ENCODE assay signal across 13 cellular contexts in genomic region chr4:129532573-129532972, GRCh38.
DNase-seq lines count a peak whose midpoint lies in the region; ATAC-seq and TF ChIP-seq lines count a peak whose summit lies in the region.
"Had no signal": no experiment of that assay in that cellular context is flagged by ENCODE, and none has a peak within 500 bp of the region (broad histone marks: within the 10 kb centered on the region; RNA-seq: fewer than 3 reads in every experiment).

No MANE protein-coding gene starts in this region.

- H3K27ac ChIP-seq in left lung = peak overlapping the region in 1 of 2 donors; percentile 42

- TF ChIP-seq CTCF in left lung (IDR thresholded peaks at IDR 0.05) = no peak
- TF ChIP-seq CTCF in mucosa of descending colon (IDR thresholded peaks at IDR 0.05) = no peak

- ATAC-seq in GM19035 (IDR thresholded peaks at IDR 0.05; ENCODE audit: unreplicated experiment) = peak; percentile 74
- peak; percentile 77 for ATAC-seq in HG02642 (IDR thresholded peaks at IDR 0.05; ENCODE audit: poor library complexity, unreplicated experiment)
- peak; percentile 45 for ATAC-seq in left lung
- ATAC-seq in mucosa of descending colon = no peak
- ATAC-seq: stimulated activated effector memory CD8-positive, alpha-beta T cell treated with anti-CD3 and anti-CD28 coated beads, Interleukin-12 subunit alpha, Interleukin-12 subunit beta, amount 100 ng/mL, for 72 hours had no signal

- H3K36me3 ChIP-seq in left lung (no peaks in the 10 kb centered on the region), mucosa of descending colon (ENCODE audit: low read depth) (no peaks in the 10 kb centered on the region)

- H3K4me1 ChIP-seq in left lung (peaks cover 0 to 17% of the 10 kb centered on the region in 2 donors), mucosa of descending colon (ENCODE audit: low read depth) (no peaks in the 10 kb centered on the region)

- H3K9me3 ChIP-seq in left lung (no peaks in the 10 kb centered on the region), mucosa of descending colon (no peaks in the 10 kb centered on the region)
- H3K9me3 ChIP-seq: SK-N-SH had no signal

- intact Hi-C loops in left lung (cut with DNase I) (no loop called here), mucosa of descending colon (cut with DNase I, micrococcal nuclease) (no loop called here)

- no peaks in the 10 kb centered on the region for H3K27me3 ChIP-seq in left lung

- DNase-seq in Jurkat, Clone E6-1 (ENCODE audit: low read depth, low spot score) = peak; percentile 45
- DNase-seq in left lung = no peak
- DNase-seq in mucosa of descending colon = no peak
- DNase-seq in cerebellar cortex (ENCODE audit: low spot score) = no peak
- no peak for DNase-seq in activated naive CD4-positive, alpha-beta T cell treated with Interleukin-2 at 50 U/mL for 16 hours
- no peak for DNase-seq in stimulated activated CD4-positive, alpha-beta T cell treated with anti-CD3 and anti-CD28 coated beads, Interleukin-4, amount 100 ng/mL, for 4 hours
- DNase-seq: IMR-90, naive B cell, NCI-H446 treated with DMSO at 0.1 percent for 48 hours, SK-N-SH had no signal

- no peak overlapping the region for H3K4me3 ChIP-seq in Jurkat, Clone E6-1 (ENCODE audit: low read length)
- H3K4me3 ChIP-seq in left lung (no peak overlapping the region), mucosa of descending colon (no peak overlapping the region)
